In genomic region chr17:74282587-74283370, GRCh38 we compare ENCODE assay signal across 1 cellular context.
TF ChIP-seq lines count a peak whose summit lies in the region.

No MANE protein-coding gene starts in this region.

TF ChIP-seq in HCT116, 20 proteins besides CTCF, POLR2A, EP300 and RAD21 (continued from another document):
- TF ChIP-seq SRF (IDR thresholded peaks at IDR 0.05; ENCODE audit: low read depth): no peak
- no peak for TF ChIP-seq YY1 (IDR thresholded peaks at IDR 0.05; ENCODE audit: extremely low read depth, insufficient replicate concordance, low read depth, low read length)
- TF ChIP-seq EGR1 (IDR thresholded peaks at IDR 0.05; ENCODE audit: low read depth): peak; percentile 42; the same call in 1 of the 2 replicates
- no peak for TF ChIP-seq FOSL1 (IDR thresholded peaks at IDR 0.05; ENCODE audit: low read depth)
- TF ChIP-seq ZFX (IDR thresholded peaks at IDR 0.05): no peak
- TF ChIP-seq ELF1 (IDR thresholded peaks at IDR 0.05; ENCODE audit: borderline replicate concordance, low read depth): no peak
